23 cellular contexts compared by ENCODE assay signal in genomic region chr6:113830140-113830539, GRCh38. TPM values are rescaled to one million over a fixed set of nuclear protein-coding genes. Genes with fewer than 3 reads are reported as not detected.
A peak's percentile ranks its signal among the peaks of the same experiment; 100 is the strongest.
DNase-seq lines count a peak whose midpoint lies in the region; ATAC-seq and TF ChIP-seq lines count a peak whose summit lies in the region.
"Had no signal": no experiment of that assay in that cellular context is flagged by ENCODE, and none has a peak within 500 bp of the region (broad histone marks: within the 10 kb centered on the region; RNA-seq: fewer than 3 reads in every experiment).

No MANE protein-coding gene starts in this region.

- no peak overlapping the region for H3K23ac ChIP-seq in mesenchymal stem cell (ENCODE audit: low read length in 2 of 2)

- H3K36me3 ChIP-seq in colonic mucosa: no peaks in the 10 kb centered on the region
- no peaks in the 10 kb centered on the region for H3K36me3 ChIP-seq in mesenchymal stem cell (ENCODE audit: control insufficient read depth in 1 of 2, insufficient read depth in 2 of 2, low read depth in 1 of 2, low read length in 2 of 2)
- H3K36me3 ChIP-seq in breast epithelium: no peaks in the 10 kb centered on the region
- H3K36me3 ChIP-seq in heart left ventricle: no peaks in the 10 kb centered on the region
- H3K36me3 ChIP-seq: BLaER1 treated with 17β-estradiol and CSF1 and Interleukin-3, amounts not matched to agents 10 nM and 100 nM had no signal

- H3K4me2 ChIP-seq in mesenchymal stem cell (ENCODE audit: low read length, poor library complexity, severe bottlenecking): no peak overlapping the region
- H3K4me2 ChIP-seq: A549; BLaER1 treated with 17β-estradiol and CSF1 and Interleukin-3, amounts not matched to agents 10 nM and 100 nM had no signal

- H4K91ac ChIP-seq in mesenchymal stem cell (ENCODE audit: low read length): no peak overlapping the region

- H3K4me1 ChIP-seq in colonic mucosa (peaks cover 8% of the 10 kb centered on the region), mesenchymal stem cell (ENCODE audit: control insufficient read depth, insufficient read depth, low read depth, low read length) (no peaks in the 10 kb centered on the region), breast epithelium (peaks cover 0 to 11% of the 10 kb centered on the region in 2 donors), heart left ventricle (peaks cover 0 to 13% (median 8%) of the 10 kb centered on the region in 12 donors)
- H3K4me1 ChIP-seq: A549 had no signal

- H3K4ac ChIP-seq in mesenchymal stem cell (ENCODE audit: low read depth in 1 of 2, low read length in 2 of 2): no peak overlapping the region

- DNase-seq in NCI-H69 (lab: John Stamatoyannopoulos, UW) (peak; percentile 45), colonic mucosa (no peak), mesenchymal stem cell (no peak), renal cortical epithelial cell (ENCODE audit: low read depth) (peak; percentile 72), breast epithelium (ENCODE audit: low spot score in 2 of 2) (no peak), 8988T (no peak), DMS153 (lab: John Stamatoyannopoulos, UW) (no peak), heart left ventricle (no peak)
- DNase-seq: CD4-positive, alpha-beta T cell; DMS79 treated with DMSO at 0.1 percent for 48 hours; GF-D8; H7; Kasumi-1; NCI-H1092 treated with DMSO at 0.1 percent for 48 hours; NCI-H1436 treated with DMSO at 0.1 percent for 48 hours; NCI-H187 treated with DMSO at 0.1 percent for 48 hours; NCI-H524; NCI-H774; SIG-M5 had no signal

- no peak for TF ChIP-seq CTCF in colonic mucosa (IDR thresholded peaks at IDR 0.05)
- TF ChIP-seq CTCF in breast epithelium (IDR thresholded peaks at IDR 0.05): no peak
- no peak for TF ChIP-seq CTCF in heart left ventricle (IDR thresholded peaks at IDR 0.05)

- H3K4me3 ChIP-seq in colonic mucosa: no peak overlapping the region
- H3K4me3 ChIP-seq in mesenchymal stem cell (ENCODE audit: insufficient read depth in 1 of 2, low read depth in 1 of 2, low read length in 2 of 2): no peak overlapping the region
- no peak overlapping the region for H3K4me3 ChIP-seq in breast epithelium
- H3K4me3 ChIP-seq in heart left ventricle: no peak overlapping the region
- H3K4me3 ChIP-seq: A549; BLaER1 treated with 17β-estradiol and CSF1 and Interleukin-3, amounts not matched to agents 10 nM and 100 nM; K562; SK-N-MC had no signal

- H2AK5ac ChIP-seq in mesenchymal stem cell (ENCODE audit: low read length, severe bottlenecking): no peak overlapping the region

- TF ChIP-seq POLR2A in breast epithelium (IDR thresholded peaks at IDR 0.05) (no peak), heart left ventricle (IDR thresholded peaks at IDR 0.05) (no peak)

- no peak for ATAC-seq in heart left ventricle
- ATAC-seq: A549, K562 had no signal

- H3K9ac ChIP-seq in colonic mucosa (ENCODE audit: low read depth in 2 of 2, low read length in 2 of 2) (no peak overlapping the region), mesenchymal stem cell (ENCODE audit: low read length) (no peak overlapping the region)
- H3K9ac ChIP-seq: BLaER1 treated with 17β-estradiol and CSF1 and Interleukin-3, amounts not matched to agents 10 nM and 100 nM had no signal

- H2BK15ac ChIP-seq in mesenchymal stem cell (ENCODE audit: low read depth, poor library complexity, severe bottlenecking): no peak overlapping the region

- H2BK5ac ChIP-seq in mesenchymal stem cell (ENCODE audit: low read depth, low read length, poor library complexity, severe bottlenecking): no peak overlapping the region

- H3K27ac ChIP-seq in colonic mucosa: peak overlapping the region; percentile 58
- peak overlapping the region; percentile 9 for H3K27ac ChIP-seq in mesenchymal stem cell (ENCODE audit: low read length, poor library complexity, severe bottlenecking)
- no peak overlapping the region for H3K27ac ChIP-seq in breast epithelium
- H3K27ac ChIP-seq in heart left ventricle: no peak overlapping the region
- H3K27ac ChIP-seq: A549; BLaER1 treated with 17β-estradiol and CSF1 and Interleukin-3, amounts not matched to agents 10 nM and 100 nM; SK-N-MC had no signal

- H3K9me3 ChIP-seq in colonic mucosa (no peaks in the 10 kb centered on the region), mesenchymal stem cell (ENCODE audit: control insufficient read depth, low read length) (no peaks in the 10 kb centered on the region), breast epithelium (no peaks in the 10 kb centered on the region), heart left ventricle (no peaks in the 10 kb centered on the region)
- H3K9me3 ChIP-seq: A549 had no signal

- H2BK120ac ChIP-seq in mesenchymal stem cell (ENCODE audit: low read depth, low read length): no peak overlapping the region

- H3K18ac ChIP-seq in mesenchymal stem cell (ENCODE audit: low read depth in 1 of 2, low read length in 2 of 2): no peak overlapping the region

- H4K8ac ChIP-seq in mesenchymal stem cell (ENCODE audit: low read length): no peak overlapping the region

- H2AFZ ChIP-seq in mesenchymal stem cell (ENCODE audit: low read depth, low read length): no peak overlapping the region

- H3K14ac ChIP-seq in mesenchymal stem cell (ENCODE audit: low read length in 2 of 2): no peak overlapping the region

- no peaks in the 10 kb centered on the region for H3K79me1 ChIP-seq in mesenchymal stem cell (replicated peaks; ENCODE audit: low read length, poor library complexity, severe bottlenecking)

- no peaks in the 10 kb centered on the region for H3K27me3 ChIP-seq in colonic mucosa
- H3K27me3 ChIP-seq in mesenchymal stem cell (ENCODE audit: control insufficient read depth in 1 of 2, insufficient read depth in 1 of 2, low read length in 2 of 2): no peaks in the 10 kb centered on the region
- no peaks in the 10 kb centered on the region for H3K27me3 ChIP-seq in breast epithelium
- no peaks in the 10 kb centered on the region for H3K27me3 ChIP-seq in heart left ventricle
- H3K27me3 ChIP-seq: BLaER1 treated with 17β-estradiol and CSF1 and Interleukin-3, amounts not matched to agents 10 nM and 100 nM had no signal

- no CpG with 5 or more reads among the region's 2 CpGs for WGBS in mesenchymal stem cell
- 94 to 97% (median 94%) methylated on average over 2 of the region's 2 CpGs for WGBS in heart left ventricle, 4 donors

- H2BK12ac ChIP-seq in mesenchymal stem cell (ENCODE audit: low read length in 2 of 2): no peak overlapping the region

- intact Hi-C loops in colonic mucosa (cut with DNase I): no loop called here
- intact Hi-C loops in breast epithelium (cut with DNase I; ENCODE audit: low total_unique reads): no loop called here
- intact Hi-C loops in heart left ventricle (cut with DNase I): no loop called here

RNA-seq across cellular contexts. Expression of gene MARCKS, which starts 27.0 kb away (rescaled TPM):
- 100 to 1,000 TPM; 228 to 242 TPM for total RNA-seq in colonic mucosa
- 133 TPM for polyA plus RNA-seq in mesenchymal stem cell (2013, experiment 1 of 2)
- 131 TPM for polyA plus RNA-seq in mesenchymal stem cell (2013, experiment 2 of 2)
- total RNA-seq in renal cortical epithelial cell: 74.0 and 94.8 TPM in 2 replicates
- 10 to 100 TPM; 19.8 to 54.4 (median 50.8) TPM for total RNA-seq in breast epithelium
- 10 to 100 TPM; 11.0 to 93.3 (median 20.0) TPM for total RNA-seq in heart left ventricle
- polyA plus RNA-seq in heart left ventricle: 10 to 100 TPM in 1 of 2 donors, 1 to 10 TPM in 1; 5.1 to 10.4 TPM

Comparison
In these comparisons a context has a peak if more than half of its experiments do, and no peak if none do; other contexts are left out.
1. DNase-seq: peak in NCI-H69 (single experiment) and renal cortical epithelial cell (single experiment); none in colonic mucosa (single experiment), mesenchymal stem cell (single experiment), breast epithelium (0 of 2), 8988T (single experiment), DMS153 (single experiment) and heart left ventricle (0 of 5).
2. H3K27ac ChIP-seq: peak in colonic mucosa (single experiment) and mesenchymal stem cell (single experiment); none in breast epithelium (0 of 2) and heart left ventricle (0 of 12).